ENCODE assay signal across 1 cellular context in genomic region chrX:113514906-113515305, GRCh38.
A peak's percentile ranks its signal among the peaks of the same experiment; 100 is the strongest.
TF ChIP-seq lines count a peak whose summit lies in the region.

No MANE protein-coding gene starts in this region.

TF ChIP-seq in HepG2, 621 proteins besides CTCF, POLR2A, EP300 and RAD21 (continued from another document):
- TF ChIP-seq, protein P1, sequence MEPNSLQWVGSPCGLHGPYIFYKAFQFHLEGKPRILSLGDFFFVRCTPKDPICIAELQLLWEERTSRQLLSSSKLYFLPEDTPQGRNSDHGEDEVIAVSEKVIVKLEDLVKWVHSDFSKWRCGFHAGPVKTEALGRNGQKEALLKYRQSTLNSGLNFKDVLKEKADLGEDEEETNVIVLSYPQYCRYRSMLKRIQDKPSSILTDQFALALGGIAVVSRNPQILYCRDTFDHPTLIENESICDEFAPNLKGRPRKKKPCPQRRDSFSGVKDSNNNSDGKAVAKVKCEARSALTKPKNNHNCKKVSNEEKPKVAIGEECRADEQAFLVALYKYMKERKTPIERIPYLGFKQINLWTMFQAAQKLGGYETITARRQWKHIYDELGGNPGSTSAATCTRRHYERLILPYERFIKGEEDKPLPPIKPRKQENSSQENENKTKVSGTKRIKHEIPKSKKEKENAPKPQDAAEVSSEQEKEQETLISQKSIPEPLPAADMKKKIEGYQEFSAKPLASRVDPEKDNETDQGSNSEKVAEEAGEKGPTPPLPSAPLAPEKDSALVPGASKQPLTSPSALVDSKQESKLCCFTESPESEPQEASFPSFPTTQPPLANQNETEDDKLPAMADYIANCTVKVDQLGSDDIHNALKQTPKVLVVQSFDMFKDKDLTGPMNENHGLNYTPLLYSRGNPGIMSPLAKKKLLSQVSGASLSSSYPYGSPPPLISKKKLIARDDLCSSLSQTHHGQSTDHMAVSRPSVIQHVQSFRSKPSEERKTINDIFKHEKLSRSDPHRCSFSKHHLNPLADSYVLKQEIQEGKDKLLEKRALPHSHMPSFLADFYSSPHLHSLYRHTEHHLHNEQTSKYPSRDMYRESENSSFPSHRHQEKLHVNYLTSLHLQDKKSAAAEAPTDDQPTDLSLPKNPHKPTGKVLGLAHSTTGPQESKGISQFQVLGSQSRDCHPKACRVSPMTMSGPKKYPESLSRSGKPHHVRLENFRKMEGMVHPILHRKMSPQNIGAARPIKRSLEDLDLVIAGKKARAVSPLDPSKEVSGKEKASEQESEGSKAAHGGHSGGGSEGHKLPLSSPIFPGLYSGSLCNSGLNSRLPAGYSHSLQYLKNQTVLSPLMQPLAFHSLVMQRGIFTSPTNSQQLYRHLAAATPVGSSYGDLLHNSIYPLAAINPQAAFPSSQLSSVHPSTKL (CRISPR knock-in tag; IDR thresholded peaks at IDR 0.05): peak; percentile 44
- TF ChIP-seq ZNF281 (CRISPR knock-in tag; IDR thresholded peaks at IDR 0.05; ENCODE audit: borderline replicate concordance) (peak; percentile 60; the same call in 1 of the 2 replicates), ZNF644 (CRISPR knock-in tag; IDR thresholded peaks at IDR 0.05; ENCODE audit: low read depth) (0 out of 2 replicates have a peak, but pooled peaks have one; percentile 27), MBD4 (IDR thresholded peaks at IDR 0.05; ENCODE audit: borderline replicate concordance, low read length) (no peak), TCF7 (IDR thresholded peaks at IDR 0.05; ENCODE audit: low read depth) (peak; percentile 24; the same call in 1 of the 2 replicates), SOX5 (CRISPR knock-in tag; IDR thresholded peaks at IDR 0.05; ENCODE audit: borderline replicate concordance) (0 out of 2 replicates have a peak, but pooled peaks have one; percentile 48), RARG (CRISPR knock-in tag; IDR thresholded peaks at IDR 0.05; ENCODE audit: low read depth) (no peak), ATRX (CRISPR knock-in tag; IDR thresholded peaks at IDR 0.05; ENCODE audit: borderline replicate concordance) (no peak), BCL6 (CRISPR knock-in tag; IDR thresholded peaks at IDR 0.05) (peak; percentile 17; the same call in 1 of the 2 replicates), MXD4 (CRISPR knock-in tag; IDR thresholded peaks at IDR 0.05) (no peak), HNF4A (CRISPR knock-in tag; IDR thresholded peaks at IDR 0.05) (peak; percentile 82), HIVEP1 (CRISPR knock-in tag; IDR thresholded peaks at IDR 0.05) (no peak), GATAD2A (CRISPR knock-in tag; IDR thresholded peaks at IDR 0.05) (0 out of 2 replicates have a peak, but pooled peaks have one; percentile 26), CEBPG (CRISPR knock-in tag; IDR thresholded peaks at IDR 0.05) (peak; percentile 36; the same call in 1 of the 2 replicates)
